ENCODE assay signal across 16 cellular contexts in the genomic region with DNA sequence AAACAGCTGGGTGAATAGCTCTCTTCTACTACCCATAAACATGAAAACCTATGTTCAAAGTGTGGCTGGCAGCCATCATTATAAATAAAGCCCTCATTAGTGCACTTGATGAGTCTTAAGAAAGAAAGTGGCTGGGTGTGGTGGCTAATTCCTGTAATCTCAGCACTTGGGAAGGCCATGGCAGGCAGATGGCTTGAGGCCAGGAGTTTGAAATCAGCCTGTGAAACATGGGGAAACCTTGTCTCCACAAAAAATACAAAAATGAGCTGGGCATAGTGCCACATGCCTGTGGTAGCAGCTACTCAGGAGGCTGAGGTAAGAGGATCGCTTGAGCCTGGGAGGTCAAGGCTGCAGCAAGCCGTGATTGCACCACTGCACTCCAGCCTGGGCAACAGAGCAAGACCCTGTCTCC. TPM values are rescaled to one million over a fixed set of nuclear protein-coding genes. Genes with fewer than 3 reads are reported as not detected.
DNase-seq lines count a peak whose midpoint lies in the region; ATAC-seq and TF ChIP-seq lines count a peak whose summit lies in the region.
"Had no signal": no experiment of that assay in that cellular context is flagged by ENCODE, and none has a peak within 500 bp of the region (broad histone marks: within the 10 kb centered on the region; RNA-seq: fewer than 3 reads in every experiment).

No MANE protein-coding gene starts in this region.

- peak; percentile 39 for DNase-seq in A673 (ENCODE audit: low spot score)
- DNase-seq in H4 (ENCODE audit: low spot score), result peak; percentile 92
- peak; percentile 97 for DNase-seq in fibroblast of villous mesenchyme (ENCODE audit: low read depth)
- DNase-seq in T-helper 17 cell, result no peak
- no peak for DNase-seq in substantia nigra (lab: John Stamatoyannopoulos, UW)
- DNase-seq: activated naive CD4-positive, alpha-beta T cell; BE2C; dorsolateral prefrontal cortex; MM.1S; NCI-H510A treated with DMSO at 0.1 percent for 48 hours; retina had no signal

- CTCF ChIA-PET in A673 (lab: Charles Lee), result no interaction called here

- H3K4me1 Mint-ChIP-seq in T-helper 17 cell, result no peaks in the 10 kb centered on the region
- H3K4me1 Mint-ChIP-seq: mesothelial cell of epicardium had no signal

- intact Hi-C loops in A673 (cut with micrococcal nuclease; ENCODE audit: unreplicated experiment), result no loop called here

- TF ChIP-seq CTCF in A673 (conservative IDR thresholded peaks at IDR 0.05; ENCODE audit: low read depth, low read length) (no peak), fibroblast of villous mesenchyme (IDR thresholded peaks at IDR 0.05; ENCODE audit: insufficient read depth, low read depth, low read length) (no peak)

- H3K27ac ChIP-seq in A673 (ENCODE audit: low read depth, low read length, poor library complexity, severe bottlenecking) (no peak overlapping the region), substantia nigra (ENCODE audit: low read depth, low read length, poor library complexity, severe bottlenecking) (no peak overlapping the region)
- H3K27ac ChIP-seq: dorsolateral prefrontal cortex, tibial nerve had no signal

- POLR2A ChIA-PET in A673 (lab: Charles Lee; ENCODE audit: low non-redundant PET), result no interaction called here

- H3K4me3 ChIP-seq in A673 (ENCODE audit: low read depth, low read length, poor library complexity, severe bottlenecking) (no peak overlapping the region), fibroblast of villous mesenchyme (ENCODE audit: low read depth, low read length) (no peak overlapping the region)
- H3K4me3 ChIP-seq: dorsolateral prefrontal cortex, tibial nerve had no signal

- peaks cover 4% of the 10 kb centered on the region for H3K9me3 ChIP-seq in A673 (ENCODE audit: low read depth, low read length, poor library complexity, severe bottlenecking)
- H3K9me3 ChIP-seq in T-helper 17 cell (ENCODE audit: control insufficient read depth, low read length, poor library complexity, severe bottlenecking), result no peaks in the 10 kb centered on the region
- H3K9me3 ChIP-seq: BE2C had no signal

- H3K27ac Mint-ChIP-seq in T-helper 17 cell, result no peak overlapping the region
- H3K27ac Mint-ChIP-seq: mesothelial cell of epicardium had no signal

- peaks cover 3% of the 10 kb centered on the region for H3K36me3 Mint-ChIP-seq in T-helper 17 cell (ENCODE audit: low read depth)

- peak; percentile 63; the same call in 2 of the 3 replicates for ATAC-seq in SK-N-SH treated with all-trans-retinoic acid at 6 μM for 48 hours
- no peak for ATAC-seq in GM18502 (IDR thresholded peaks at IDR 0.05; ENCODE audit: poor library complexity, unreplicated experiment)
- ATAC-seq in T-helper 17 cell, result no peak
- no peak for ATAC-seq in HG03280 (IDR thresholded peaks at IDR 0.05; ENCODE audit: unreplicated experiment)

- H3K36me3 ChIP-seq in A673 (ENCODE audit: insufficient read depth, low read length, poor library complexity, severe bottlenecking), result no peaks in the 10 kb centered on the region
- H3K36me3 ChIP-seq: BE2C had no signal

- H3K4me3 Mint-ChIP-seq in T-helper 17 cell, result no peak overlapping the region
- H3K4me3 Mint-ChIP-seq: mesothelial cell of epicardium had no signal

- H3K4me1 ChIP-seq in A673 (ENCODE audit: insufficient read depth, low read length, poor library complexity, severe bottlenecking), result no peaks in the 10 kb centered on the region
- H3K4me1 ChIP-seq: BE2C, tibial nerve had no signal

- H3K27me3 Mint-ChIP-seq in T-helper 17 cell, result no peaks in the 10 kb centered on the region

- no peaks in the 10 kb centered on the region for H3K27me3 ChIP-seq in A673 (replicated peaks; ENCODE audit: insufficient read depth, low read depth, low read length, poor library complexity)
- H3K27me3 ChIP-seq: BE2C, dorsolateral prefrontal cortex, tibial nerve had no signal

- BruUV-seq in A673 (replicated peaks; lab: Mats Ljungman, UMichigan), result no TSS peak

TF ChIP-seq in SK-N-SH treated with all-trans-retinoic acid at 6 μM for 48 hours, 23 proteins besides CTCF, POLR2A, EP300 and RAD21:
- no peak for TF ChIP-seq CSDC2 (CRISPR knock-in tag; IDR thresholded peaks at IDR 0.05)
- no peak for TF ChIP-seq ARNTL (CRISPR knock-in tag; IDR thresholded peaks at IDR 0.05; ENCODE audit: borderline replicate concordance, low read depth)
- TF ChIP-seq, protein P1, sequence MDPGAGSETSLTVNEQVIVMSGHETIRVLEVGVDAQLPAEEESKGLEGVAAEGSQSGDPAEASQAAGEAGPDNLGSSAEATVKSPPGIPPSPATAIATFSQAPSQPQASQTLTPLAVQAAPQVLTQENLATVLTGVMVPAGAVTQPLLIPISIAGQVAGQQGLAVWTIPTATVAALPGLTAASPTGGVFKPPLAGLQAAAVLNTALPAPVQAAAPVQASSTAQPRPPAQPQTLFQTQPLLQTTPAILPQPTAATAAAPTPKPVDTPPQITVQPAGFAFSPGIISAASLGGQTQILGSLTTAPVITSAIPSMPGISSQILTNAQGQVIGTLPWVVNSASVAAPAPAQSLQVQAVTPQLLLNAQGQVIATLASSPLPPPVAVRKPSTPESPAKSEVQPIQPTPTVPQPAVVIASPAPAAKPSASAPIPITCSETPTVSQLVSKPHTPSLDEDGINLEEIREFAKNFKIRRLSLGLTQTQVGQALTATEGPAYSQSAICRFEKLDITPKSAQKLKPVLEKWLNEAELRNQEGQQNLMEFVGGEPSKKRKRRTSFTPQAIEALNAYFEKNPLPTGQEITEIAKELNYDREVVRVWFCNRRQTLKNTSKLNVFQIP (CRISPR knock-in tag; IDR thresholded peaks at IDR 0.05; ENCODE audit: borderline replicate concordance, low read depth), result no peak
- TF ChIP-seq ZNF8 (CRISPR knock-in tag; IDR thresholded peaks at IDR 0.05), result peak; percentile 27; the same call in 1 of the 2 replicates

RNA-seq across cellular contexts. Expression of a gene that starts 28.3 kb away (rescaled TPM):
- total RNA-seq in A673 (2021), result 44.9 and 47.6 TPM in 2 replicates
- total RNA-seq in H4 (2014; rRNA removed; shearing (Covaris generic)), result 24.7 and 33.0 TPM in 2 replicates
- 42.8 and 69.1 TPM in 2 replicates for total RNA-seq in fibroblast of villous mesenchyme
- 10 to 100 TPM; 17.5 to 26.7 TPM for total RNA-seq in T-helper 17 cell

RNA-seq across cellular contexts. Expression of a gene that starts 45.6 kb away (rescaled TPM):
- total RNA-seq in A673 (2021) (17.1 and 17.8 TPM in 2 replicates), fibroblast of villous mesenchyme (10.3 and 15.5 TPM in 2 replicates), T-helper 17 cell (10 to 100 TPM; 20.0 to 24.5 TPM)
- total RNA-seq in H4 (2014; rRNA removed; shearing (Covaris generic)), result 9.6 and 10.7 TPM in 2 replicates

Comparison
In these comparisons a context has a peak if more than half of its experiments do, and no peak if none do; other contexts are left out.
1. DNase-seq: peak in A673 (single experiment), H4 (single experiment) and fibroblast of villous mesenchyme (single experiment); none in T-helper 17 cell (0 of 3) and substantia nigra (0 of 49).